ENCODE assay signal across 8 cellular contexts in genomic region chr2:53767405-53768232, GRCh38. TPM values are rescaled to one million over a fixed set of nuclear protein-coding genes. Genes with fewer than 3 reads are reported as not detected.
A peak's percentile ranks its signal among the peaks of the same experiment; 100 is the strongest.
DNase-seq lines count a peak whose midpoint lies in the region; ATAC-seq, FAIRE-seq and TF ChIP-seq lines count a peak whose summit lies in the region.

Gene CHAC2 (plus strand): TSS chr2:53767804. CDS start chr2:53767887, 83 bp downstream.

- ATAC-seq in GM18907 (IDR thresholded peaks at IDR 0.05; ENCODE audit: unreplicated experiment), result peak; percentile 95
- peak; percentile 90 for ATAC-seq in HG03139 (IDR thresholded peaks at IDR 0.05; ENCODE audit: unreplicated experiment)

- peak in 1 of 3 donors; percentile 54 for TF ChIP-seq POLR2A in spleen (IDR thresholded peaks at IDR 0.05)

- WGBS in spleen, 5 donors, result 0% methylated on average over 21 to 45 of the region's 45 CpGs

- no peak for FAIRE-seq in bronchial epithelial cell (lab: Jason Lieb, UNC)

- H3K4me1 ChIP-seq in spleen, result peaks cover 10 to 28% (median 20%) of the 10 kb centered on the region in 6 donors

- H3K9me3 ChIP-seq in spleen, result no peaks in the 10 kb centered on the region

- peak; percentile 89 for DNase-seq in AG08396 (ENCODE audit: low spot score)
- peak; percentile 27 for DNase-seq in NCI-H2196 treated with DMSO at 0.1 percent for 48 hours (lab: John Stamatoyannopoulos, UW; ENCODE audit: unreplicated experiment)
- peak; percentile 77 for DNase-seq in bronchial epithelial cell (ENCODE audit: low read depth)
- peak; percentile 85 for DNase-seq in inferior parietal cortex (ENCODE audit: extremely low spot score)
- DNase-seq in spleen, result peak; percentile 97

- intact Hi-C loops in spleen (cut with DNase I; ENCODE audit: low total_unique reads), result no loop called here

- peak within 1 kb of the TSS; percentile 70 to 91 (median 83) for H3K27ac ChIP-seq in spleen

- no peaks in the 10 kb centered on the region for H3K27me3 ChIP-seq in bronchial epithelial cell (ENCODE audit: control insufficient read depth, insufficient read depth, low read length)
- no peaks in the 10 kb centered on the region for H3K27me3 ChIP-seq in spleen (replicated peaks in 1 of 7)

- H3K4me3 ChIP-seq in WI38 (ENCODE audit: low read depth, low read length) (peak within 1 kb of the TSS; percentile 90), bronchial epithelial cell (ENCODE audit: low read depth, low read length) (peak within 1 kb of the TSS; percentile 81), spleen (peak within 1 kb of the TSS; percentile 56 to 90 (median 78))

- no peaks in the 10 kb centered on the region for H3K36me3 ChIP-seq in bronchial epithelial cell (ENCODE audit: control insufficient read depth, insufficient read depth, low read length)
- H3K36me3 ChIP-seq in spleen, result peaks cover 0 to 25% (median 6%) of the 10 kb centered on the region in 6 donors

- TF ChIP-seq CTCF in WI38 (IDR thresholded peaks at IDR 0.05; ENCODE audit: low read depth, low read length) (no peak), bronchial epithelial cell (IDR thresholded peaks at IDR 0.05; ENCODE audit: insufficient read depth, low read length, severe bottlenecking) (no peak), spleen (IDR thresholded peaks at IDR 0.05 in 8 of 11, conservative IDR thresholded peaks at IDR 0.05 in 3 of 11) (peak; percentile 18 to 75 (median 59))

RNA-seq across cellular contexts. Expression of gene CHAC2, which starts in this region (rescaled TPM):
- 5.0 and 8.8 TPM in 2 replicates for total RNA-seq in bronchial epithelial cell
- total RNA-seq in spleen, result 1 to 10 TPM; 2.7 to 9.5 (median 4.4) TPM
- 1 to 10 TPM; 4.3 to 7.9 (median 7.4) TPM for polyA plus RNA-seq in spleen

Comparison
In these comparisons a context has a peak if more than half of its experiments do, and no peak if none do; other contexts are left out.
1. Peak in every context shown above with its lines: DNase-seq, ATAC-seq, H3K4me3 ChIP-seq and H3K27ac ChIP-seq.
2. DNase-seq: peak in every context shown above with its lines; median percentile 97 in spleen; 89 in AG08396; 85 in inferior parietal cortex; 77 in bronchial epithelial cell; 27 in NCI-H2196 treated with DMSO at 0.1 percent for 48 hours.
3. CTCF ChIP-seq: peak in spleen (11 of 11); none in WI38 (single experiment) and bronchial epithelial cell (single experiment).